ENCODE assay signal across 17 cellular contexts in the genomic region with DNA sequence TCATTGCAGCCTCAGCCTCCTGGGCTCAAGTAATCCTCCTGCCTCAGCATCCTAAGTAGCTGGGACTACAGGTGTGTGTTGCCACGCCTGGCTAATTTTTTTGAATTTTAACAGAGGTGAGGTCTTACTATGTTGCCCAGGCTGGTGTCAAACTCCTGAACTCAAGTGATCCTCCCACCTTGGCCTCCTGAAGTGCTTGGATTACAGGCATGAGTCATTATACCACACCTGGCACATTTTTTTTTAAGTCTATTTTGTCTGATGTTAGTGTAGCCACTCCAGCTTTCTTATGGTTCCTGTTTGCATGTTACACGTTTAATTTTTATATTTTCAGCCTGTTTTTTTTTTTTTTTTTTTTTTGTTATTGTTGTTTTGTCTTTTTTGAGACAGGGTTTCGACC.
"Had no signal": no experiment of that assay in that cellular context is flagged by ENCODE, and none has a peak within 500 bp of the region (broad histone marks: within the 10 kb centered on the region; RNA-seq: fewer than 3 reads in every experiment).

No MANE protein-coding gene starts in this region.

- ATAC-seq: natural killer cell had no signal

- H3K4me3 Mint-ChIP-seq: activated naive CD4-positive, alpha-beta T cell treated with anti-CD3 and anti-CD28 coated beads, Interleukin-2, amount 10 ng/mL, durations not matched to agents 7 days and 5 days; memory B cell; natural killer cell had no signal

- H3K27ac ChIP-seq: esophagus muscularis mucosa, left ventricle myocardium inferior, skin epidermis, transverse colon had no signal

- H3K27me3 Mint-ChIP-seq: activated naive CD4-positive, alpha-beta T cell treated with anti-CD3 and anti-CD28 coated beads, Interleukin-2, amount 10 ng/mL, durations not matched to agents 7 days and 5 days; memory B cell had no signal

- H3K4me1 Mint-ChIP-seq: activated naive CD4-positive, alpha-beta T cell treated with anti-CD3 and anti-CD28 coated beads, Interleukin-2, amount 10 ng/mL, durations not matched to agents 7 days and 5 days had no signal

- H3K27ac Mint-ChIP-seq: activated naive CD4-positive, alpha-beta T cell treated with anti-CD3 and anti-CD28 coated beads, Interleukin-2, amount 10 ng/mL, durations not matched to agents 7 days and 5 days; memory B cell had no signal

- DNase-seq: activated CD4-positive, alpha-beta T cell treated with anti-CD3 and anti-CD28 coated beads for 1 hour; activated CD4-positive, alpha-beta T cell treated with anti-CD3 and anti-CD28 coated beads, Interleukin-2, amount 50 U/mL, for 4 hours; activated naive CD4-positive, alpha-beta T cell treated with anti-CD3 and anti-CD28 coated beads, Interleukin-2, amount 10 ng/mL, durations not matched to agents 7 days and 5 days; activated T-cell treated with anti-CD3 and anti-CD28 coated beads, Interleukin-2, amount 50 U/mL, for 1 hour; adrenal gland; hippocampal formation; left ventricle myocardium inferior; natural killer cell; stimulated activated CD4-positive, alpha-beta T cell treated with anti-CD3 and anti-CD28 coated beads, Interleukin-4, amount 100 ng/mL, for 4 hours; stimulated activated CD8-positive, alpha-beta memory T cell treated with anti-CD3 and anti-CD28 coated beads, Interleukin-4, amount 100 ng/mL, for 48 hours; stimulated activated naive CD4-positive, alpha-beta T cell treated with Interleukin-2 at 50 U/mL for 16 hours; substantia nigra; T-helper 9 cell; transverse colon had no signal

- H3K9me3 Mint-ChIP-seq: activated naive CD4-positive, alpha-beta T cell treated with anti-CD3 and anti-CD28 coated beads, Interleukin-2, amount 10 ng/mL, durations not matched to agents 7 days and 5 days had no signal
